Comparison of ENCODE assay signal across 20 cellular contexts in genomic region chr1:113396102-113396501, GRCh38. TPM values are rescaled to one million over a fixed set of nuclear protein-coding genes. Genes with fewer than 3 reads are reported as not detected.
A peak's percentile ranks its signal among the peaks of the same experiment; 100 is the strongest.
DNase-seq lines count a peak whose midpoint lies in the region; ATAC-seq, FAIRE-seq and TF ChIP-seq lines count a peak whose summit lies in the region.
"Had no signal": no experiment of that assay in that cellular context is flagged by ENCODE, and none has a peak within 500 bp of the region (broad histone marks: within the 10 kb centered on the region; RNA-seq: fewer than 3 reads in every experiment).

No MANE protein-coding gene starts in this region.

- H3K4me2 ChIP-seq in Loucy (ENCODE audit: low read depth, low read length, poor library complexity, severe bottlenecking) (peak overlapping the region; percentile 85), astrocyte (ENCODE audit: low read length) (no peak overlapping the region), smooth muscle cell (peak overlapping the region; percentile 34)

- TF ChIP-seq POLR2A in breast epithelium (IDR thresholded peaks at IDR 0.05), result no peak

- no peaks in the 10 kb centered on the region for H3K36me3 ChIP-seq in breast epithelium
- no peaks in the 10 kb centered on the region for H3K36me3 ChIP-seq in Loucy (ENCODE audit: insufficient read depth, low read length)
- no peaks in the 10 kb centered on the region for H3K36me3 ChIP-seq in astrocyte (ENCODE audit: insufficient read depth, low read length)
- no peaks in the 10 kb centered on the region for H3K36me3 ChIP-seq in smooth muscle cell (ENCODE audit: low read depth)
- H3K36me3 ChIP-seq: HAP-1, Peyer's patch had no signal

- peak; percentile 9 for DNase-seq in MCF 10A (ENCODE audit: unreplicated experiment)
- DNase-seq in breast epithelium (ENCODE audit: low spot score in 2 of 2), result no peak
- no peak for DNase-seq in astrocyte (ENCODE audit: low read depth)
- no peak for DNase-seq in smooth muscle cell (lab: John Stamatoyannopoulos, UW; ENCODE audit: unreplicated experiment)
- no peak for DNase-seq in activated CD8-positive, alpha-beta T cell treated with anti-CD3 and anti-CD28 coated beads for 36 hours
- DNase-seq in coronary artery (ENCODE audit: low spot score), result no peak
- DNase-seq: 8988T, DMS153, DND-41, GOT3, MV-4-11, NCI-H1105, NCI-H2029, NCI-H526 treated with DMSO at 0.1 percent for 48 hours, Peyer's patch, SIG-M5 had no signal

- H3K4me1 Mint-ChIP-seq in MCF 10A (ENCODE audit: insufficient read depth, unreplicated experiment) (peaks cover 17% of the 10 kb centered on the region), astrocyte (ENCODE audit: low read depth, unreplicated experiment) (peaks cover 11% of the 10 kb centered on the region)
- H3K4me1 Mint-ChIP-seq in activated CD8-positive, alpha-beta T cell treated with anti-CD3 and anti-CD28 coated beads for 36 hours (ENCODE audit: low read depth), result peaks cover 9% of the 10 kb centered on the region

- H4K20me1 ChIP-seq in Loucy (ENCODE audit: insufficient read depth, low read length, poor library complexity, severe bottlenecking) (peaks cover 24% of the 10 kb centered on the region), astrocyte (ENCODE audit: insufficient read depth, low read length) (peaks cover 23% of the 10 kb centered on the region), smooth muscle cell (ENCODE audit: low read depth) (peaks cover 77% of the 10 kb centered on the region)

- H2AFZ ChIP-seq in Loucy (ENCODE audit: low read length) (no peak overlapping the region), astrocyte (ENCODE audit: low read depth, low read length) (no peak overlapping the region), smooth muscle cell (ENCODE audit: low read depth) (no peak overlapping the region)

- CTCF ChIA-PET in MCF 10A (lab: Yijun Ruan, JAX), result interaction anchor here (0.7 to 1.2 kb wide), 2 partner anchors 57 to 96 kb away, joined by 3 to 5 read pairs; no protein-coding TSS in a partner anchor
- CTCF ChIA-PET in activated CD8-positive, alpha-beta T cell treated with anti-CD3 and anti-CD28 coated beads for 36 hours (lab: Charles Lee), result no interaction called here

- no peaks in the 10 kb centered on the region for H3K9me2 ChIP-seq in Loucy (replicated peaks; ENCODE audit: low read depth, low read length)

- peak; percentile 39 for FAIRE-seq in astrocyte (lab: Jason Lieb, UNC)
- FAIRE-seq: GM12892 had no signal

- 96% methylated on average over 2 of the region's 2 CpGs for WGBS in smooth muscle cell (ENCODE audit: low lambda C conversion rate)

- POLR2A ChIA-PET in MCF 10A (lab: Yijun Ruan, JAX), result interaction anchor here (0.6 to 1.8 kb wide), 15 partner anchors 10 to 534 kb away, joined by 3 to 18 read pairs (median 4); partner anchors contain the start of genes RSBN1 and SLC16A1
- POLR2A ChIA-PET in activated CD8-positive, alpha-beta T cell treated with anti-CD3 and anti-CD28 coated beads for 36 hours (lab: Charles Lee), result no interaction called here

- ATAC-seq in activated CD8-positive, alpha-beta T cell treated with anti-CD3 and anti-CD28 coated beads for 36 hours, result no peak
- ATAC-seq in GM21447 (IDR thresholded peaks at IDR 0.05; ENCODE audit: unreplicated experiment), result no peak

- H3K4me3 ChIP-seq in breast epithelium (no peak overlapping the region), Loucy (ENCODE audit: low read length, poor library complexity, severe bottlenecking) (peak overlapping the region; percentile 12), astrocyte (ENCODE audit: insufficient read depth, low read depth, low read length) (no peak overlapping the region), smooth muscle cell (no peak overlapping the region), coronary artery (no peak overlapping the region)
- H3K4me3 ChIP-seq: HAP-1, Peyer's patch had no signal

- H3K79me2 ChIP-seq in Loucy (ENCODE audit: insufficient read depth, low read length) (peaks cover 75% of the 10 kb centered on the region), astrocyte (ENCODE audit: insufficient read depth, low read length) (peaks cover 92% of the 10 kb centered on the region), smooth muscle cell (ENCODE audit: low read depth) (peaks cover 97% of the 10 kb centered on the region)

- H3K9me3 Mint-ChIP-seq in MCF 10A (ENCODE audit: unreplicated experiment), result no peaks in the 10 kb centered on the region
- no peaks in the 10 kb centered on the region for H3K9me3 Mint-ChIP-seq in astrocyte (ENCODE audit: unreplicated experiment)
- no peaks in the 10 kb centered on the region for H3K9me3 Mint-ChIP-seq in activated CD8-positive, alpha-beta T cell treated with anti-CD3 and anti-CD28 coated beads for 36 hours

- H3F3A ChIP-seq in Loucy (ENCODE audit: low read depth) (no peaks in the 10 kb centered on the region), smooth muscle cell (ENCODE audit: low read depth) (peaks cover 3% of the 10 kb centered on the region)

- peak overlapping the region; percentile 77 for H3K27ac Mint-ChIP-seq in MCF 10A (ENCODE audit: low read depth, unreplicated experiment)
- no peak overlapping the region for H3K27ac Mint-ChIP-seq in astrocyte (ENCODE audit: unreplicated experiment)
- no peak overlapping the region for H3K27ac Mint-ChIP-seq in activated CD8-positive, alpha-beta T cell treated with anti-CD3 and anti-CD28 coated beads for 36 hours

- H3K27ac ChIP-seq in breast epithelium, result no peak overlapping the region
- no peak overlapping the region for H3K27ac ChIP-seq in astrocyte (ENCODE audit: low read depth, low read length)
- H3K27ac ChIP-seq in smooth muscle cell (ENCODE audit: low read depth), result peak overlapping the region; percentile 45
- H3K27ac ChIP-seq in coronary artery, result no peak overlapping the region
- H3K27ac ChIP-seq: Peyer's patch had no signal

- TF ChIP-seq CTCF in MCF 10A (IDR thresholded peaks at IDR 0.05; ENCODE audit: unreplicated experiment), result no peak
- no peak for TF ChIP-seq CTCF in breast epithelium (IDR thresholded peaks at IDR 0.05)
- no peak for TF ChIP-seq CTCF in Loucy (conservative IDR thresholded peaks at IDR 0.05; ENCODE audit: low read length)
- no peak for TF ChIP-seq CTCF in astrocyte (IDR thresholded peaks at IDR 0.05; ENCODE audit: insufficient read depth, low read depth, low read length)
- no peak for TF ChIP-seq CTCF in smooth muscle cell (IDR thresholded peaks at IDR 0.05; ENCODE audit: borderline replicate concordance, insufficient read depth, poor library complexity, severe bottlenecking)
- TF ChIP-seq CTCF in activated CD8-positive, alpha-beta T cell treated with anti-CD3 and anti-CD28 coated beads for 36 hours (IDR thresholded peaks at IDR 0.05), result no peak
- no peak for TF ChIP-seq CTCF in coronary artery (IDR thresholded peaks at IDR 0.05)

- H3K9me3 ChIP-seq in breast epithelium (no peaks in the 10 kb centered on the region), Loucy (ENCODE audit: insufficient read depth, low read depth, low read length) (no peaks in the 10 kb centered on the region), astrocyte (ENCODE audit: insufficient read depth, low read depth, low read length) (no peaks in the 10 kb centered on the region), smooth muscle cell (replicated peaks; ENCODE audit: low read depth) (no peaks in the 10 kb centered on the region)
- H3K9me3 ChIP-seq: HAP-1, Peyer's patch had no signal

- no peaks in the 10 kb centered on the region for H3K4me1 ChIP-seq in breast epithelium
- H3K4me1 ChIP-seq in Loucy (ENCODE audit: insufficient read depth, low read length, poor library complexity, severe bottlenecking), result peaks cover 50% of the 10 kb centered on the region
- peaks cover 16% of the 10 kb centered on the region for H3K4me1 ChIP-seq in astrocyte (ENCODE audit: insufficient read depth, low read length)
- H3K4me1 ChIP-seq in smooth muscle cell (ENCODE audit: low read depth), result peaks cover 28% of the 10 kb centered on the region
- H3K4me1 ChIP-seq: Peyer's patch had no signal

- intact Hi-C loops in MCF 10A (cut with micrococcal nuclease) (loop anchor here (10.0 kb wide), 1 partner anchor 369 kb away; no protein-coding TSS in a partner anchor), breast epithelium (cut with DNase I; ENCODE audit: low total_unique reads) (no loop called here)
- intact Hi-C loops in activated CD8-positive, alpha-beta T cell treated with anti-CD3 and anti-CD28 coated beads for 36 hours (cut with micrococcal nuclease), result no loop called here

- H3K36me3 Mint-ChIP-seq in MCF 10A (ENCODE audit: insufficient read depth, unreplicated experiment) (no peaks in the 10 kb centered on the region), astrocyte (ENCODE audit: low read depth, unreplicated experiment) (no peaks in the 10 kb centered on the region)
- no peaks in the 10 kb centered on the region for H3K36me3 Mint-ChIP-seq in activated CD8-positive, alpha-beta T cell treated with anti-CD3 and anti-CD28 coated beads for 36 hours (ENCODE audit: low read depth)

- no peaks in the 10 kb centered on the region for H3K27me3 Mint-ChIP-seq in MCF 10A (ENCODE audit: insufficient read depth, unreplicated experiment)
- no peaks in the 10 kb centered on the region for H3K27me3 Mint-ChIP-seq in astrocyte (ENCODE audit: low read depth, unreplicated experiment)
- peaks cover 41% of the 10 kb centered on the region for H3K27me3 Mint-ChIP-seq in activated CD8-positive, alpha-beta T cell treated with anti-CD3 and anti-CD28 coated beads for 36 hours

- H3K9ac ChIP-seq in Loucy (ENCODE audit: low read depth, low read length, poor library complexity, severe bottlenecking) (no peak overlapping the region), astrocyte (ENCODE audit: low read length) (no peak overlapping the region), smooth muscle cell (ENCODE audit: low read depth) (no peak overlapping the region)

- no TSS peak for BruUV-seq in MCF 10A (replicated peaks; lab: Mats Ljungman, UMichigan)

- H3K4me3 Mint-ChIP-seq in MCF 10A (ENCODE audit: unreplicated experiment) (peak overlapping the region; percentile 51), astrocyte (ENCODE audit: unreplicated experiment) (no peak overlapping the region)
- H3K4me3 Mint-ChIP-seq in activated CD8-positive, alpha-beta T cell treated with anti-CD3 and anti-CD28 coated beads for 36 hours, result no peak overlapping the region

- H3K27me3 ChIP-seq in breast epithelium (no peaks in the 10 kb centered on the region), Loucy (ENCODE audit: insufficient read depth, low read length, poor library complexity, severe bottlenecking) (no peaks in the 10 kb centered on the region), astrocyte (ENCODE audit: insufficient read depth, low read length) (no peaks in the 10 kb centered on the region), smooth muscle cell (ENCODE audit: low read depth) (no peaks in the 10 kb centered on the region)
- H3K27me3 ChIP-seq: Peyer's patch had no signal

RNA-seq across cellular contexts. Expression of gene MAGI3, which starts 5.8 kb away (rescaled TPM):
- total RNA-seq in MCF 10A (2022) (12.8 and 14.3 TPM in 2 replicates), breast epithelium (10 to 100 TPM; 14.9 to 66.9 (median 33.4) TPM), astrocyte (15.1 and 16.5 TPM in 2 replicates), smooth muscle cell (19.0 and 19.1 TPM in 2 replicates)
- 6.3 and 10.9 TPM in 2 replicates for polyA plus RNA-seq in smooth muscle cell
- 1 to 10 TPM; 2.5 to 3.1 TPM for total RNA-seq in activated CD8-positive, alpha-beta T cell treated with anti-CD3 and anti-CD28 coated beads for 36 hours
